In the genomic region with DNA sequence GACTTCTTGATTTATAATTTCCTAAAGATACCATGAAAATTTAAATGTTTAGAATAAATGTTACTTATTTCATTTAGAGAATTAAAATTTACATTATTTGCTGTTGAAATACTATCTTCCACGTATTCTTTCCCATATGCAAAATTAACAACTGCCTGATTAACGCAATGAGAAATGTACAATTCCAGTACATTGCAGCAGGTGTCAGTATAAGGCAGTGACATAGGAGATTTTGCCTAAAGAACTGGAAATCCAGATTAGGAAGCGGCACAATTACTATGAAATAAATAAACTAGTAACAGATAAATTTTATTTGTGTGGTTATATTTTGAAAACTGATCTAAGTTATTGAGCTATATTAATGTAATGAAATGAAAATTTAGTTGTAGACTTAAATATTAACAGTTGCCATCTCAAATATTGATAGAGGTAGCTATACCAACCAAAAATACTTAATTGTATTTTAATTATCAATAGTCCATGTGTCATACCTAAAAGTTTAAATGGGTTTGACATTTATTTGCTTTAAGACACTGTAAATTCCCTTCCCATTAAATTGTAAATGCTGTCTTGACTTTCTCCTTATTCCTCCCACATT, we compare ENCODE assay signal across 8 cellular contexts.
A peak's percentile ranks its signal among the peaks of the same experiment; 100 is the strongest.
DNase-seq lines count a peak whose midpoint lies in the region; ATAC-seq and TF ChIP-seq lines count a peak whose summit lies in the region.

No MANE protein-coding gene starts in this region.

- H3K9me3 ChIP-seq in iPS-18a (ENCODE audit: control insufficient read depth, low read depth, low read length) = no peaks in the 10 kb centered on the region
- no peaks in the 10 kb centered on the region for H3K9me3 ChIP-seq in transverse colon

- DNase-seq in activated naive CD4-positive, alpha-beta T cell treated with anti-CD3 and anti-CD28 coated beads for 36 hours = peak; percentile 11
- no peak for DNase-seq in activated naive CD4-positive, alpha-beta T cell (lab: John Stamatoyannopoulos, UW)
- DNase-seq in NCI-H2029 (lab: John Stamatoyannopoulos, UW) (peak; percentile 7), activated B cell treated with CpG ODN at 0.5 μM for 24 hours (no peak), transverse colon (no peak)

- peak overlapping the region; percentile 56 for H3K27ac ChIP-seq in iPS-18a (ENCODE audit: low read length)
- no peak overlapping the region for H3K27ac ChIP-seq in transverse colon

- H3K9ac ChIP-seq in iPS-18a (ENCODE audit: low read length) = no peak overlapping the region

- H3K4me3 ChIP-seq in iPS-18a (ENCODE audit: low read length) = peak overlapping the region; percentile 68
- no peak overlapping the region for H3K4me3 ChIP-seq in transverse colon

- TF ChIP-seq CTCF in activated B cell treated with CpG ODN at 0.5 μM for 24 hours (IDR thresholded peaks at IDR 0.05) (peak; percentile 68), transverse colon (IDR thresholded peaks at IDR 0.05) (peak; percentile 58 to 74 (median 60))

- H3K9me3 Mint-ChIP-seq in activated naive CD4-positive, alpha-beta T cell treated with anti-CD3 and anti-CD28 coated beads for 36 hours = no peaks in the 10 kb centered on the region
- no peaks in the 10 kb centered on the region for H3K9me3 Mint-ChIP-seq in activated B cell treated with CpG ODN at 0.5 μM for 24 hours

- intact Hi-C loops in activated naive CD4-positive, alpha-beta T cell treated with anti-CD3 and anti-CD28 coated beads for 36 hours (cut with micrococcal nuclease) = loop anchor here (1.0 to 10.0 kb wide), 6 partner anchors 129 to 1239 kb away; no protein-coding TSS in a partner anchor
- intact Hi-C loops in activated B cell treated with CpG ODN at 0.5 μM for 24 hours (cut with micrococcal nuclease) = loop anchor here (1.0 to 10.0 kb wide), 6 partner anchors 139 to 1049 kb away; no protein-coding TSS in a partner anchor
- intact Hi-C loops in transverse colon (cut with DNase I; ENCODE audit: low total_unique reads) = no loop called here

- peaks cover 22% of the 10 kb centered on the region for H3K4me1 Mint-ChIP-seq in activated naive CD4-positive, alpha-beta T cell treated with anti-CD3 and anti-CD28 coated beads for 36 hours (ENCODE audit: low read depth)
- H3K4me1 Mint-ChIP-seq in activated B cell treated with CpG ODN at 0.5 μM for 24 hours = peaks cover 37% of the 10 kb centered on the region

- 25 to 27% methylated on average over 3 of the region's 3 CpGs for WGBS in transverse colon (ENCODE audit: low coverage in 1 of 2), 2 donors

- ATAC-seq in activated B cell treated with CpG ODN at 0.5 μM for 24 hours (ENCODE audit: low read depth) (no peak), HG03457 (IDR thresholded peaks at IDR 0.05; ENCODE audit: unreplicated experiment) (no peak), GM18505 (IDR thresholded peaks at IDR 0.05; ENCODE audit: unreplicated experiment) (no peak)

- in situ Hi-C loops in transverse colon (cut with MboI; ENCODE audit: low pct_ligation_motif_present in 1 of 4, low pct_unique_long_range_greater_than_20kb in 1 of 4, low sequenced_read_pairs in 3 of 4) = loop anchor here (10.0 to 25.0 kb wide), 4 partner anchors 349 to 1052 kb away; no protein-coding TSS in a partner anchor

- CTCF ChIA-PET in activated naive CD4-positive, alpha-beta T cell treated with anti-CD3 and anti-CD28 coated beads for 36 hours (lab: Charles Lee) = interaction anchor here (0.6 to 1.7 kb wide), 11 partner anchors 9 to 1849 kb away, joined by 3 to 7 read pairs (median 3); no protein-coding TSS in a partner anchor
- CTCF ChIA-PET in activated B cell treated with CpG ODN at 0.5 μM for 24 hours (lab: Charles Lee) = interaction anchor here (0.6 to 3.3 kb wide), 10 partner anchors 11 to 1050 kb away, joined by 3 to 20 read pairs (median 4); no protein-coding TSS in a partner anchor

- peaks cover 46% of the 10 kb centered on the region for H3K4me1 ChIP-seq in iPS-18a (ENCODE audit: control insufficient read depth, low read depth, low read length)
- peaks cover 4 to 23% (median 9%) of the 10 kb centered on the region in 4 donors for H3K4me1 ChIP-seq in transverse colon

- TF ChIP-seq EP300 in transverse colon (IDR thresholded peaks at IDR 0.05; ENCODE audit: low read depth) = no peak

- H3K27me3 Mint-ChIP-seq in activated naive CD4-positive, alpha-beta T cell treated with anti-CD3 and anti-CD28 coated beads for 36 hours (ENCODE audit: low read depth) = no peaks in the 10 kb centered on the region
- H3K27me3 Mint-ChIP-seq in activated B cell treated with CpG ODN at 0.5 μM for 24 hours = no peaks in the 10 kb centered on the region

- POLR2A ChIA-PET in activated B cell treated with CpG ODN at 0.5 μM for 24 hours (lab: Charles Lee) = no interaction called here

- no peaks in the 10 kb centered on the region for H3K36me3 ChIP-seq in iPS-18a (ENCODE audit: control insufficient read depth, low read depth, low read length)
- H3K36me3 ChIP-seq in transverse colon = no peaks in the 10 kb centered on the region

- peaks cover 3% of the 10 kb centered on the region for H3K36me3 Mint-ChIP-seq in activated naive CD4-positive, alpha-beta T cell treated with anti-CD3 and anti-CD28 coated beads for 36 hours (ENCODE audit: low read depth)
- peaks cover 24% of the 10 kb centered on the region for H3K36me3 Mint-ChIP-seq in activated B cell treated with CpG ODN at 0.5 μM for 24 hours (ENCODE audit: low read depth)

- TF ChIP-seq POLR2A in transverse colon (IDR thresholded peaks at IDR 0.05) (no peak), GM18505 (IDR thresholded peaks at IDR 0.05; ENCODE audit: borderline replicate concordance, extremely low read depth, insufficient read depth, insufficient read length) (no peak)

- H3K27me3 ChIP-seq in iPS-18a (ENCODE audit: control insufficient read depth, insufficient read depth, low read length) = no peaks in the 10 kb centered on the region
- H3K27me3 ChIP-seq in transverse colon = no peaks in the 10 kb centered on the region

- no peak overlapping the region for H3K27ac Mint-ChIP-seq in activated naive CD4-positive, alpha-beta T cell treated with anti-CD3 and anti-CD28 coated beads for 36 hours
- H3K27ac Mint-ChIP-seq in activated B cell treated with CpG ODN at 0.5 μM for 24 hours = no peak overlapping the region

- H3K4me3 Mint-ChIP-seq in activated naive CD4-positive, alpha-beta T cell treated with anti-CD3 and anti-CD28 coated beads for 36 hours = no peak overlapping the region
- H3K4me3 Mint-ChIP-seq in activated B cell treated with CpG ODN at 0.5 μM for 24 hours = no peak overlapping the region

Comparison
In these comparisons a context has a peak if more than half of its experiments do, and no peak if none do; other contexts are left out.
1. DNase-seq: peak in activated naive CD4-positive, alpha-beta T cell treated with anti-CD3 and anti-CD28 coated beads for 36 hours (single experiment) and NCI-H2029 (single experiment); none in activated naive CD4-positive, alpha-beta T cell (0 of 4), activated B cell treated with CpG ODN at 0.5 μM for 24 hours (single experiment) and transverse colon (single experiment).